ENCODE assay signal across 21 cellular contexts in genomic region chr22:48639896-48640732, GRCh38.
"Had no signal": no experiment of that assay in that cellular context is flagged by ENCODE, and none has a peak within 500 bp of the region (broad histone marks: within the 10 kb centered on the region; RNA-seq: fewer than 3 reads in every experiment).

No MANE protein-coding gene starts in this region.

- ATAC-seq: activated CD4-positive, CD25-positive, alpha-beta regulatory T cell treated with anti-CD3 and anti-CD28 coated beads, Interleukin-2, amount 50 U/mL, for 24 hours; activated CD8-positive, alpha-beta T cell treated with anti-CD3 and anti-CD28 coated beads, Interleukin-2, amount 10 ng/mL, durations not matched to agents 7 days and 5 days; esophagus mucosa; left ventricle myocardium superior; stimulated activated naive CD8-positive, alpha-beta T cell treated with anti-CD3 and anti-CD28 coated beads, Interleukin-15, amount 100 ng/mL, for 72 hours had no signal

- H3K4me2 ChIP-seq: neural progenitor cell had no signal

- H3K36me3 ChIP-seq: neural progenitor cell, prostate gland, right atrium auricular region, suprapubic skin, transverse colon, uterus had no signal

- H3K9me3 Mint-ChIP-seq: activated CD4-positive, alpha-beta T cell treated with anti-CD3 and anti-CD28 coated beads, Interleukin-2, amount 10 ng/mL, durations not matched to agents 7 days and 5 days; activated naive CD4-positive, alpha-beta T cell treated with anti-CD3 and anti-CD28 coated beads, Interleukin-2, amount 10 ng/mL, durations not matched to agents 7 days and 5 days; activated T-cell treated with anti-CD3 and anti-CD28 coated beads, Interleukin-2, amount 50 U/mL, for 24 hours; activated T-helper 2 cell treated with anti-CD3 and anti-CD28 coated beads, Interferon-gamma antibody, Interleukin-2, Interleukin-4, amounts not matched to agents 10 μg/mL and 5 μg/mL and 100 μg/mL, durations not matched to agents 14 hours and 24 hours and 36 hours; dendritic cell treated with granulocyte-macrophage colony-stimulating factor and Interleukin-4, amounts not matched to agents 40 ng/mL and 50 ng/mL, for 4 days; immature natural killer cell; neural progenitor cell; stimulated activated naive CD8-positive, alpha-beta T cell treated with anti-CD3 and anti-CD28 coated beads, Interleukin-15, amount 100 ng/mL, for 72 hours had no signal

- H3K4me3 Mint-ChIP-seq: activated CD4-positive, alpha-beta T cell treated with anti-CD3 and anti-CD28 coated beads, Interleukin-2, amount 10 ng/mL, durations not matched to agents 7 days and 5 days; activated CD8-positive, alpha-beta T cell treated with anti-CD3 and anti-CD28 coated beads, Interleukin-2, amount 10 ng/mL, durations not matched to agents 7 days and 5 days; activated naive CD4-positive, alpha-beta T cell treated with anti-CD3 and anti-CD28 coated beads, Interleukin-2, amount 10 ng/mL, durations not matched to agents 7 days and 5 days; activated T-cell treated with anti-CD3 and anti-CD28 coated beads, Interleukin-2, amount 50 U/mL, for 24 hours; dendritic cell treated with granulocyte-macrophage colony-stimulating factor and Interleukin-4, amounts not matched to agents 40 ng/mL and 50 ng/mL, for 4 days; immature natural killer cell; neural progenitor cell; stimulated activated naive CD8-positive, alpha-beta T cell treated with anti-CD3 and anti-CD28 coated beads, Interleukin-15, amount 100 ng/mL, for 72 hours had no signal

- H3K27ac ChIP-seq: neural progenitor cell, prostate gland, right atrium auricular region, skin epidermis, suprapubic skin, transverse colon, uterus had no signal

- H3K9ac ChIP-seq: neural progenitor cell had no signal

- H3K9me3 ChIP-seq: prostate gland, right atrium auricular region, suprapubic skin, transverse colon, uterus had no signal

- H3K36me3 Mint-ChIP-seq: activated naive CD4-positive, alpha-beta T cell treated with anti-CD3 and anti-CD28 coated beads, Interleukin-2, amount 10 ng/mL, durations not matched to agents 7 days and 5 days; immature natural killer cell; neural progenitor cell had no signal

- H3K4me1 ChIP-seq: prostate gland, right atrium auricular region, uterus had no signal

- DNase-seq: activated CD4-positive, alpha-beta T cell treated with anti-CD3 and anti-CD28 coated beads, Interleukin-2, amount 10 ng/mL, durations not matched to agents 7 days and 5 days; activated CD8-positive, alpha-beta T cell treated with anti-CD3 and anti-CD28 coated beads, Interleukin-2, amount 10 ng/mL, durations not matched to agents 7 days and 5 days; activated naive CD4-positive, alpha-beta T cell treated with anti-CD3 and anti-CD28 coated beads, Interleukin-2, amount 10 ng/mL, durations not matched to agents 7 days and 5 days; activated T-cell treated with anti-CD3 and anti-CD28 coated beads, Interleukin-2, amount 50 U/mL, for 24 hours; effector CD8-positive, alpha-beta T cell; immature natural killer cell; kidney glomerular epithelial cell; left ventricle myocardium superior; stimulated activated CD4-positive, alpha-beta T cell treated with anti-CD3 and anti-CD28 coated beads, Interleukin-4, amount 100 ng/mL, for 1 hour; stimulated activated naive CD8-positive, alpha-beta T cell treated with anti-CD3 and anti-CD28 coated beads, Interleukin-15, amount 100 ng/mL, for 72 hours; transverse colon; uterus had no signal

- H3K4me3 ChIP-seq: neural progenitor cell, prostate gland, right atrium auricular region, skin epidermis, suprapubic skin, transverse colon, uterus had no signal

- H3K27ac Mint-ChIP-seq: activated CD4-positive, alpha-beta T cell treated with anti-CD3 and anti-CD28 coated beads, Interleukin-2, amount 10 ng/mL, durations not matched to agents 7 days and 5 days; activated CD8-positive, alpha-beta T cell treated with anti-CD3 and anti-CD28 coated beads, Interleukin-2, amount 10 ng/mL, durations not matched to agents 7 days and 5 days; activated naive CD4-positive, alpha-beta T cell treated with anti-CD3 and anti-CD28 coated beads, Interleukin-2, amount 10 ng/mL, durations not matched to agents 7 days and 5 days; activated T-cell treated with anti-CD3 and anti-CD28 coated beads, Interleukin-2, amount 50 U/mL, for 24 hours; activated T-helper 2 cell treated with anti-CD3 and anti-CD28 coated beads, Interferon-gamma antibody, Interleukin-2, Interleukin-4, amounts not matched to agents 10 μg/mL and 5 μg/mL and 100 μg/mL, durations not matched to agents 14 hours and 24 hours and 36 hours; dendritic cell treated with granulocyte-macrophage colony-stimulating factor and Interleukin-4, amounts not matched to agents 40 ng/mL and 50 ng/mL, for 4 days; immature natural killer cell; neural progenitor cell had no signal

- H3K27me3 Mint-ChIP-seq: activated CD4-positive, alpha-beta T cell treated with anti-CD3 and anti-CD28 coated beads, Interleukin-2, amount 10 ng/mL, durations not matched to agents 7 days and 5 days; activated naive CD4-positive, alpha-beta T cell treated with anti-CD3 and anti-CD28 coated beads, Interleukin-2, amount 10 ng/mL, durations not matched to agents 7 days and 5 days; activated T-cell treated with anti-CD3 and anti-CD28 coated beads, Interleukin-2, amount 50 U/mL, for 24 hours; dendritic cell treated with granulocyte-macrophage colony-stimulating factor and Interleukin-4, amounts not matched to agents 40 ng/mL and 50 ng/mL, for 4 days had no signal

- H3K4me1 Mint-ChIP-seq: activated naive CD4-positive, alpha-beta T cell treated with anti-CD3 and anti-CD28 coated beads, Interleukin-2, amount 10 ng/mL, durations not matched to agents 7 days and 5 days had no signal

- H2AFZ ChIP-seq: neural progenitor cell had no signal

- H3K27me3 ChIP-seq: neural progenitor cell, right atrium auricular region, transverse colon, uterus had no signal
